ENCODE assay signal across 28 cellular contexts in the genomic region with DNA sequence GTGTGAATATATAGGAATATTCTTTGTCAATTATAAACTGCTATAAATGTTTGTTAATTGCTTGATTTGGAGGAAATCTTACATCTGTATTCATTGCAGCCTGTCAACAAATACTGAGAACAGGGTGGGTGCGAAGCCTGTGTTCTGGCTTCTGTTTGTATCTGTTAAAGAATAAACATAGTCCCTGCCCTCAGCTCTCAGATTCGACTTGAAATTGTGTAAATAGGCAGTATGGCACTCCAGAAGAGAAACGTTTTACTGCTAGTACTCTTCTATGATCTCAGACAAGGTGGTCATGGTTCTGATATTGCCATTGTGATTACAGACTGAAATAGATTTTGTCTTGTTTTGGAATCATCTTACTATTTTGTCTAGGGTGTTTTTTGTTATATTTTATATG.
"Had no signal": no experiment of that assay in that cellular context is flagged by ENCODE, and none has a peak within 500 bp of the region (broad histone marks: within the 10 kb centered on the region; RNA-seq: fewer than 3 reads in every experiment).

No MANE protein-coding gene starts in this region.

- H3K4me1 Mint-ChIP-seq: immature natural killer cell; naive thymus-derived CD8-positive, alpha-beta T cell; stimulated activated effector memory CD8-positive, alpha-beta T cell treated with anti-CD3 and anti-CD28 coated beads, Interleukin-12 subunit alpha, Interleukin-12 subunit beta, amount 100 ng/mL, for 72 hours had no signal

- H3K4me3 Mint-ChIP-seq: endodermal cell; immature natural killer cell; naive thymus-derived CD8-positive, alpha-beta T cell; stimulated activated effector memory CD8-positive, alpha-beta T cell treated with anti-CD3 and anti-CD28 coated beads, Interleukin-12 subunit alpha, Interleukin-12 subunit beta, amount 100 ng/mL, for 72 hours had no signal

- H3K9me3 ChIP-seq: esophagus muscularis mucosa, gastroesophageal sphincter, heart left ventricle, ovary, psoas muscle, sigmoid colon, stomach, thyroid gland, upper lobe of left lung, uterus had no signal

- H3K4me1 ChIP-seq: psoas muscle, uterus had no signal

- H3K27ac Mint-ChIP-seq: endodermal cell; immature natural killer cell; stimulated activated effector memory CD8-positive, alpha-beta T cell treated with anti-CD3 and anti-CD28 coated beads, Interleukin-12 subunit alpha, Interleukin-12 subunit beta, amount 100 ng/mL, for 72 hours had no signal

- DNase-seq: cerebellar nuclear complex; effector CD8-positive, alpha-beta T cell; endodermal cell; foreskin keratinocyte; heart left ventricle; immature natural killer cell; islet precursor cell; kidney glomerular epithelial cell; mesenchymal stem cell; midbrain; naive thymus-derived CD8-positive, alpha-beta T cell; occipital lobe; ovary; posterior cingulate gyrus; psoas muscle; right cardiac atrium; sigmoid colon; stimulated activated CD4-positive, alpha-beta T cell treated with anti-CD3 and anti-CD28 coated beads, Interleukin-2, amount 100 ng/mL, for 24 hours; stimulated activated CD4-positive, alpha-beta T cell treated with anti-CD3 and anti-CD28 coated beads, Interleukin-4, amount 100 ng/mL, for 24 hours; stimulated activated naive CD4-positive, alpha-beta T cell treated with Interleukin-2 at 50 U/mL for 16 hours; stomach; thyroid gland; upper lobe of left lung; uterus had no signal

- H3K27ac ChIP-seq: esophagus muscularis mucosa, foreskin keratinocyte, gastroesophageal sphincter, heart left ventricle, hepatocyte, ovary, psoas muscle, sigmoid colon, stomach, thyroid gland, uterus had no signal

- ATAC-seq: foreskin keratinocyte; gastroesophageal sphincter; heart left ventricle; naive thymus-derived CD8-positive, alpha-beta T cell; psoas muscle; right cardiac atrium; stimulated activated effector memory CD8-positive, alpha-beta T cell treated with anti-CD3 and anti-CD28 coated beads, Interleukin-12 subunit alpha, Interleukin-12 subunit beta, amount 100 ng/mL, for 72 hours had no signal

- H3K36me3 ChIP-seq: esophagus muscularis mucosa, gastroesophageal sphincter, ovary, sigmoid colon, stomach, thyroid gland, upper lobe of left lung, uterus had no signal

- H3K9me3 Mint-ChIP-seq: endodermal cell; immature natural killer cell; naive thymus-derived CD8-positive, alpha-beta T cell; stimulated activated effector memory CD8-positive, alpha-beta T cell treated with anti-CD3 and anti-CD28 coated beads, Interleukin-12 subunit alpha, Interleukin-12 subunit beta, amount 100 ng/mL, for 72 hours had no signal

- H3K36me3 Mint-ChIP-seq: immature natural killer cell; naive thymus-derived CD8-positive, alpha-beta T cell; stimulated activated effector memory CD8-positive, alpha-beta T cell treated with anti-CD3 and anti-CD28 coated beads, Interleukin-12 subunit alpha, Interleukin-12 subunit beta, amount 100 ng/mL, for 72 hours had no signal

- H3K4me3 ChIP-seq: esophagus muscularis mucosa, gastroesophageal sphincter, heart left ventricle, hepatocyte, ovary, psoas muscle, sigmoid colon, stomach, thyroid gland, upper lobe of left lung, uterus had no signal

- H3K27me3 ChIP-seq: esophagus muscularis mucosa, foreskin keratinocyte, gastroesophageal sphincter, heart left ventricle, hepatocyte, ovary, sigmoid colon, stomach, thyroid gland, upper lobe of left lung, uterus had no signal
